Comparison of ENCODE assay signal across 1 cellular context in genomic region chr3:38077073-38077472, GRCh38. TPM values are rescaled to one million over a fixed set of nuclear protein-coding genes. Genes with fewer than 3 reads are reported as not detected.
"Had no signal": no experiment of that assay in that cellular context is flagged by ENCODE, and none has a peak within 500 bp of the region (broad histone marks: within the 10 kb centered on the region; RNA-seq: fewer than 3 reads in every experiment).

No MANE protein-coding gene starts in this region.

RNA-seq across cellular contexts. Expression of gene DLEC1, which starts 38.1 kb away (rescaled TPM):
- total RNA-seq: GM23248 had no signal
